ENCODE assay signal across 18 cellular contexts in genomic region chr13:24899601-24900000, GRCh38.
"Had no signal": no experiment of that assay in that cellular context is flagged by ENCODE, and none has a peak within 500 bp of the region (broad histone marks: within the 10 kb centered on the region; RNA-seq: fewer than 3 reads in every experiment).

No MANE protein-coding gene starts in this region.

- H3K4me3 Mint-ChIP-seq: activated B cell treated with CpG ODN at 0.5 μM for 24 hours; activated CD8-positive, alpha-beta T cell treated with anti-CD3 and anti-CD28 coated beads for 36 hours; activated naive CD8-positive, alpha-beta T cell treated with anti-CD3 and anti-CD28 coated beads, Interleukin-2, amount 50 U/mL, for 24 hours; activated T-helper 17 cell treated with anti-CD3 and anti-CD28 coated beads, Interleukin-2, amount 50 U/mL, for 72 hours; effector memory CD8-positive, alpha-beta T cell; stimulated activated naive CD8-positive, alpha-beta T cell treated with anti-CD3 and anti-CD28 coated beads, Interleukin-15, Interleukin-2, amounts not matched to agents 100 ng/mL and 50 ng/mL, for 24 hours had no signal

- ATAC-seq: activated CD8-positive, alpha-beta T cell treated with anti-CD3 and anti-CD28 coated beads for 36 hours; activated naive CD8-positive, alpha-beta T cell treated with anti-CD3 and anti-CD28 coated beads, Interleukin-2, amount 50 U/mL, for 24 hours; activated T-helper 17 cell treated with anti-CD3 and anti-CD28 coated beads, Interleukin-2, amount 50 U/mL, for 72 hours; effector memory CD8-positive, alpha-beta T cell had no signal

- FAIRE-seq: TTC549 had no signal

- H3K4me3 ChIP-seq: cardiac muscle cell, left ventricle myocardium inferior, vagina had no signal

- H3K4me1 Mint-ChIP-seq: activated naive CD8-positive, alpha-beta T cell treated with anti-CD3 and anti-CD28 coated beads, Interleukin-2, amount 50 U/mL, for 24 hours; activated T-helper 17 cell treated with anti-CD3 and anti-CD28 coated beads, Interleukin-2, amount 50 U/mL, for 72 hours had no signal

- H3K9me3 Mint-ChIP-seq: activated B cell treated with CpG ODN at 0.5 μM for 24 hours; activated CD8-positive, alpha-beta T cell treated with anti-CD3 and anti-CD28 coated beads for 36 hours; activated naive CD8-positive, alpha-beta T cell treated with anti-CD3 and anti-CD28 coated beads, Interleukin-2, amount 50 U/mL, for 24 hours; activated T-helper 17 cell treated with anti-CD3 and anti-CD28 coated beads, Interleukin-2, amount 50 U/mL, for 72 hours; effector memory CD8-positive, alpha-beta T cell; stimulated activated naive CD8-positive, alpha-beta T cell treated with anti-CD3 and anti-CD28 coated beads, Interleukin-15, Interleukin-2, amounts not matched to agents 100 ng/mL and 50 ng/mL, for 24 hours had no signal

- H3K27ac Mint-ChIP-seq: activated B cell treated with CpG ODN at 0.5 μM for 24 hours; activated CD8-positive, alpha-beta T cell treated with anti-CD3 and anti-CD28 coated beads for 36 hours; activated naive CD8-positive, alpha-beta T cell treated with anti-CD3 and anti-CD28 coated beads, Interleukin-2, amount 50 U/mL, for 24 hours; activated T-helper 17 cell treated with anti-CD3 and anti-CD28 coated beads, Interleukin-2, amount 50 U/mL, for 72 hours; effector memory CD8-positive, alpha-beta T cell; progenitor cell of endocrine pancreas; stimulated activated naive CD8-positive, alpha-beta T cell treated with anti-CD3 and anti-CD28 coated beads, Interleukin-15, Interleukin-2, amounts not matched to agents 100 ng/mL and 50 ng/mL, for 24 hours had no signal

- H3K27me3 Mint-ChIP-seq: activated B cell treated with CpG ODN at 0.5 μM for 24 hours; activated CD8-positive, alpha-beta T cell treated with anti-CD3 and anti-CD28 coated beads for 36 hours; activated naive CD8-positive, alpha-beta T cell treated with anti-CD3 and anti-CD28 coated beads, Interleukin-2, amount 50 U/mL, for 24 hours; activated T-helper 17 cell treated with anti-CD3 and anti-CD28 coated beads, Interleukin-2, amount 50 U/mL, for 72 hours; effector memory CD8-positive, alpha-beta T cell; progenitor cell of endocrine pancreas; stimulated activated naive CD8-positive, alpha-beta T cell treated with anti-CD3 and anti-CD28 coated beads, Interleukin-15, Interleukin-2, amounts not matched to agents 100 ng/mL and 50 ng/mL, for 24 hours had no signal

- DNase-seq: activated B cell treated with CpG ODN at 0.5 μM for 24 hours; activated CD4-positive, alpha-beta T cell treated with anti-CD3 and anti-CD28 coated beads for 48 hours; activated CD8-positive, alpha-beta T cell treated with anti-CD3 and anti-CD28 coated beads for 36 hours; activated naive CD4-positive, alpha-beta T cell treated with Interleukin-2 at 50 U/mL for 16 hours; activated naive CD8-positive, alpha-beta T cell treated with anti-CD3 and anti-CD28 coated beads, Interleukin-2, amount 50 U/mL, for 24 hours; activated T-cell treated with anti-CD3 and anti-CD28 coated beads, Interleukin-2, amount 50 U/mL, for 1 hour; aorta; effector memory CD8-positive, alpha-beta T cell; foreskin melanocyte; left ventricle myocardium inferior; mammary epithelial cell; trophoblast cell had no signal
